In genomic region chr17:81962499-81963441, GRCh38 we compare ENCODE assay signal across 22 cellular contexts. TPM values are rescaled to one million over a fixed set of nuclear protein-coding genes. Genes with fewer than 3 reads are reported as not detected.
DNase-seq lines count a peak whose midpoint lies in the region; ATAC-seq, FAIRE-seq and TF ChIP-seq lines count a peak whose summit lies in the region.
"Had no signal": no experiment of that assay in that cellular context is flagged by ENCODE, and none has a peak within 500 bp of the region (broad histone marks: within the 10 kb centered on the region; RNA-seq: fewer than 3 reads in every experiment).

No MANE protein-coding gene starts in this region.

- BruUV-seq in HepG2 (replicated peaks; lab: Mats Ljungman, UMichigan), result TSS peak; percentile 63

- H4K20me1 ChIP-seq in HepG2 (ENCODE audit: insufficient read depth, low read length), result peaks cover 12% of the 10 kb centered on the region

- H3K79me2 ChIP-seq in HepG2 (ENCODE audit: insufficient read depth, low read length), result peaks cover 51% of the 10 kb centered on the region

- no peak; the same call in 1 of the 2 replicates for TF ChIP-seq RAD21 in HepG2 (CRISPR knock-in tag; IDR thresholded peaks at IDR 0.05)

- H3K4me3 Mint-ChIP-seq in activated CD4-positive, alpha-beta memory T cell treated with anti-CD3 and anti-CD28 coated beads for 36 hours, result peak overlapping the region; percentile 8
- H3K4me3 Mint-ChIP-seq in activated CD4-positive, alpha-beta memory T cell treated with anti-CD3 and anti-CD28 coated beads, Interleukin-2, amount 10 ng/mL, durations not matched to agents 7 days and 5 days, result no peak overlapping the region
- H3K4me3 Mint-ChIP-seq in WTC11, result peak overlapping the region; percentile 30
- no peak overlapping the region for H3K4me3 Mint-ChIP-seq in stimulated activated naive B cell treated with anti-CD40 and anti-IgM and Interleukin-4, amounts not matched to agents 10 μg/mL and 1 μg/mL and 100 μg/mL, for 72 hours

- FAIRE-seq in HepG2 (lab: Jason Lieb, UNC), result no peak
- FAIRE-seq: A549, TTC549 had no signal

- peak overlapping the region; percentile 84 for H3K27ac ChIP-seq in HepG2 (ENCODE audit: extremely low read length, insufficient read depth, low read length)
- H3K27ac ChIP-seq: A549, HL-60, KMS-11, SJSA1 had no signal

- DNase-seq in activated CD4-positive, alpha-beta memory T cell treated with anti-CD3 and anti-CD28 coated beads for 36 hours, result no peak
- DNase-seq in activated CD4-positive, alpha-beta memory T cell treated with anti-CD3 and anti-CD28 coated beads, Interleukin-2, amount 10 ng/mL, durations not matched to agents 7 days and 5 days, result no peak
- DNase-seq in WTC11 (ENCODE audit: low spot score), result no peak
- peak; percentile 61 for DNase-seq in HepG2 (ENCODE audit: low spot score)
- no peak for DNase-seq in stimulated activated naive B cell treated with anti-CD40 and anti-IgM and Interleukin-4, amounts not matched to agents 10 μg/mL and 1 μg/mL and 100 μg/mL, for 72 hours
- no peak for DNase-seq in NCI-H82 (lab: John Stamatoyannopoulos, UW)
- no peak for DNase-seq in effector CD8-positive, alpha-beta T cell (lab: John Stamatoyannopoulos, UW)
- DNase-seq: activated CD4-positive, alpha-beta T cell treated with anti-CD3 and anti-CD28 coated beads, Interleukin-2, amount 50 U/mL, for 1 hour; activated T-cell treated with anti-CD3 and anti-CD28 coated beads, Interleukin-2, amount 50 U/mL, for 1 hour; central memory CD4-positive, alpha-beta T cell; NCI-H1436; NCI-H226; stimulated activated naive CD8-positive, alpha-beta T cell treated with anti-CD3 and anti-CD28 coated beads, Interleukin-15, Interleukin-2, amounts not matched to agents 100 U/mL and 50 U/mL, for 24 hours had no signal

- peak in 1 of 2 experiments; percentile 58; a peak in 1 of 4 replicates for TF ChIP-seq POLR2A in HepG2 (IDR thresholded peaks at IDR 0.05; ENCODE audit: insufficient read depth in 1 of 2, low read depth in 2 of 2, low read length in 2 of 2)

- POLR2A ChIA-PET in activated CD4-positive, alpha-beta memory T cell treated with anti-CD3 and anti-CD28 coated beads for 36 hours (lab: Charles Lee), result interaction anchor here (0.6 kb wide), 1 partner anchor 35 kb away, joined by 4 read pairs; no protein-coding TSS in a partner anchor
- POLR2A ChIA-PET in activated CD4-positive, alpha-beta memory T cell treated with anti-CD3 and anti-CD28 coated beads, Interleukin-2, amount 10 ng/mL, durations not matched to agents 7 days and 5 days (lab: Charles Lee), result interaction anchor here (1.2 to 1.6 kb wide), 2 partner anchors 10 to 14 kb away, joined by 3 to 6 read pairs; partner anchors contain the start of gene ASPSCR1
- POLR2A ChIA-PET in WTC11 (lab: Charles Lee) (no interaction called here), HepG2 (lab: Yijun Ruan, JAX) (interaction anchor here (0.8 to 7.0 kb wide), 13 partner anchors 10 to 102 kb away, joined by 3 to 406 read pairs (median 11); partner anchors contain the start of genes ASPSCR1, CENPX, DCXR and LRRC45)

- no peaks in the 10 kb centered on the region for H3K9me3 Mint-ChIP-seq in activated CD4-positive, alpha-beta memory T cell treated with anti-CD3 and anti-CD28 coated beads for 36 hours
- H3K9me3 Mint-ChIP-seq in activated CD4-positive, alpha-beta memory T cell treated with anti-CD3 and anti-CD28 coated beads, Interleukin-2, amount 10 ng/mL, durations not matched to agents 7 days and 5 days, result no peaks in the 10 kb centered on the region
- no peaks in the 10 kb centered on the region for H3K9me3 Mint-ChIP-seq in WTC11
- H3K9me3 Mint-ChIP-seq in stimulated activated naive B cell treated with anti-CD40 and anti-IgM and Interleukin-4, amounts not matched to agents 10 μg/mL and 1 μg/mL and 100 μg/mL, for 72 hours, result no peaks in the 10 kb centered on the region

- H3K4me2 ChIP-seq in HepG2 (ENCODE audit: low read depth, low read length), result peak overlapping the region; percentile 94
- H3K4me2 ChIP-seq: A549, KMS-11 had no signal

- peaks cover 19% of the 10 kb centered on the region for H3K27me3 Mint-ChIP-seq in activated CD4-positive, alpha-beta memory T cell treated with anti-CD3 and anti-CD28 coated beads for 36 hours
- H3K27me3 Mint-ChIP-seq in activated CD4-positive, alpha-beta memory T cell treated with anti-CD3 and anti-CD28 coated beads, Interleukin-2, amount 10 ng/mL, durations not matched to agents 7 days and 5 days, result peaks cover 37% of the 10 kb centered on the region
- H3K27me3 Mint-ChIP-seq in WTC11 (ENCODE audit: low read depth), result peaks cover 74% of the 10 kb centered on the region
- H3K27me3 Mint-ChIP-seq in stimulated activated naive B cell treated with anti-CD40 and anti-IgM and Interleukin-4, amounts not matched to agents 10 μg/mL and 1 μg/mL and 100 μg/mL, for 72 hours, result peaks cover 31 to 48% of the 10 kb centered on the region in 2 donors

- intact Hi-C loops in activated CD4-positive, alpha-beta memory T cell treated with anti-CD3 and anti-CD28 coated beads for 36 hours (cut with micrococcal nuclease), result loop anchor here (5.0 kb wide), 1 partner anchor 50 kb away; the partner anchor contains the start of gene PCYT2
- intact Hi-C loops in HepG2 (cut with micrococcal nuclease; ENCODE audit: unreplicated experiment), result no loop called here

- peak overlapping the region; percentile 91 for H3K9ac ChIP-seq in HepG2 (ENCODE audit: insufficient read depth, low read depth, low read length)
- H3K9ac ChIP-seq: KMS-11 had no signal

- TF ChIP-seq CTCF in WTC11 (IDR thresholded peaks at IDR 0.05) (no peak), HepG2 (CRISPR knock-in tag; IDR thresholded peaks at IDR 0.05) (no peak)

- ATAC-seq in WTC11 (no peak), HepG2 (no peak), HG03521 (IDR thresholded peaks at IDR 0.05; ENCODE audit: unreplicated experiment) (no peak)
- no peak for ATAC-seq in stimulated activated naive B cell treated with anti-CD40 and anti-IgM and Interleukin-4, amounts not matched to agents 10 μg/mL and 1 μg/mL and 100 μg/mL, for 72 hours (replicated peaks)
- ATAC-seq: A549; stimulated activated naive CD8-positive, alpha-beta T cell treated with anti-CD3 and anti-CD28 coated beads, Interleukin-15, Interleukin-2, amounts not matched to agents 100 U/mL and 50 U/mL, for 24 hours had no signal

- WGBS in HepG2 (ENCODE audit: low lambda C conversion rate), result 42% methylated on average over 14 of the region's 37 CpGs

- CTCF ChIA-PET in activated CD4-positive, alpha-beta memory T cell treated with anti-CD3 and anti-CD28 coated beads for 36 hours (lab: Charles Lee), result interaction anchor here (1.1 to 5.7 kb wide), 3 partner anchors 28 to 191 kb away, joined by 3 to 174 read pairs (median 3); partner anchors contain the start of genes CENPX and LRRC45
- CTCF ChIA-PET in activated CD4-positive, alpha-beta memory T cell treated with anti-CD3 and anti-CD28 coated beads, Interleukin-2, amount 10 ng/mL, durations not matched to agents 7 days and 5 days (lab: Charles Lee), result interaction anchor here (0.6 to 1.1 kb wide), 3 partner anchors 57 to 369 kb away, joined by 3 to 4 read pairs (median 3); no protein-coding TSS in a partner anchor
- CTCF ChIA-PET in WTC11 (lab: Charles Lee) (interaction anchor here (0.9 to 4.6 kb wide), 3 partner anchors 13 to 59 kb away, joined by 3 to 56 read pairs (median 7); partner anchors contain the start of genes CENPX and LRRC45), HepG2 (lab: Yijun Ruan, JAX; ENCODE audit: low intra/inter-chr PET ratio, low total read pairs) (interaction anchor here (4.7 kb wide), 1 partner anchor 57 kb away, joined by 181 read pairs; the partner anchor contains the start of genes CENPX and LRRC45)

- H3K27me3 ChIP-seq in HepG2 (ENCODE audit: control insufficient read depth in 1 of 2, insufficient read depth in 2 of 2, low read length in 2 of 2), result no peaks in the 10 kb centered on the region; a peak in 1 of 5 replicates

- peak overlapping the region; percentile 66 to 81 (median 74) for H3K4me3 ChIP-seq in HepG2 (replicated peaks in 1 of 3; ENCODE audit: insufficient read depth in 1 of 3, low read depth in 2 of 3, low read length in 3 of 3)
- H3K4me3 ChIP-seq: A549, SJSA1 had no signal

- H3K4me1 ChIP-seq in HepG2 (ENCODE audit: insufficient read depth, low read length), result peaks cover 73% of the 10 kb centered on the region

- H3K36me3 Mint-ChIP-seq in activated CD4-positive, alpha-beta memory T cell treated with anti-CD3 and anti-CD28 coated beads for 36 hours, result no peaks in the 10 kb centered on the region
- no peaks in the 10 kb centered on the region for H3K36me3 Mint-ChIP-seq in activated CD4-positive, alpha-beta memory T cell treated with anti-CD3 and anti-CD28 coated beads, Interleukin-2, amount 10 ng/mL, durations not matched to agents 7 days and 5 days (ENCODE audit: low read depth)
- no peaks in the 10 kb centered on the region for H3K36me3 Mint-ChIP-seq in WTC11
- no peaks in the 10 kb centered on the region for H3K36me3 Mint-ChIP-seq in stimulated activated naive B cell treated with anti-CD40 and anti-IgM and Interleukin-4, amounts not matched to agents 10 μg/mL and 1 μg/mL and 100 μg/mL, for 72 hours

- H3K27ac Mint-ChIP-seq in activated CD4-positive, alpha-beta memory T cell treated with anti-CD3 and anti-CD28 coated beads for 36 hours, result no peak overlapping the region
- H3K27ac Mint-ChIP-seq in activated CD4-positive, alpha-beta memory T cell treated with anti-CD3 and anti-CD28 coated beads, Interleukin-2, amount 10 ng/mL, durations not matched to agents 7 days and 5 days, result no peak overlapping the region
- H3K27ac Mint-ChIP-seq in WTC11, result no peak overlapping the region
- H3K27ac Mint-ChIP-seq in stimulated activated naive B cell treated with anti-CD40 and anti-IgM and Interleukin-4, amounts not matched to agents 10 μg/mL and 1 μg/mL and 100 μg/mL, for 72 hours, result peak overlapping the region; percentile 9
- H3K27ac Mint-ChIP-seq: CD14-positive monocyte had no signal

- no peak overlapping the region for H2AFZ ChIP-seq in HepG2 (ENCODE audit: low read length)

- H3K36me3 ChIP-seq in HepG2 (replicated peaks in 1 of 2; ENCODE audit: control insufficient read depth in 1 of 2, insufficient read depth in 2 of 2, low read length in 2 of 2), result peaks cover 9 to 17% of the 10 kb centered on the region in 2 experiments

- in situ Hi-C loops in HepG2 (cut with HindIII; ENCODE audit: extremely low pct_ligation_motif_present, low pct_unique_long_range_greater_than_20kb), result no loop called here

- TF ChIP-seq EP300 in HepG2 (IDR thresholded peaks at IDR 0.05; ENCODE audit: low read depth in 2 of 2, low read length in 2 of 2), result no peak
- peak; percentile 35 for TF ChIP-seq EP300 in HepG2 (CRISPR knock-in tag; IDR thresholded peaks at IDR 0.05; ENCODE audit: borderline replicate concordance)

- peaks cover 5% of the 10 kb centered on the region for H3K4me1 Mint-ChIP-seq in activated CD4-positive, alpha-beta memory T cell treated with anti-CD3 and anti-CD28 coated beads for 36 hours (ENCODE audit: low read depth)
- peaks cover 4% of the 10 kb centered on the region for H3K4me1 Mint-ChIP-seq in activated CD4-positive, alpha-beta memory T cell treated with anti-CD3 and anti-CD28 coated beads, Interleukin-2, amount 10 ng/mL, durations not matched to agents 7 days and 5 days
- H3K4me1 Mint-ChIP-seq in WTC11, result peaks cover 11% of the 10 kb centered on the region; the same call in 1 of the 2 replicates
- peaks cover 10 to 29% of the 10 kb centered on the region in 2 donors for H3K4me1 Mint-ChIP-seq in stimulated activated naive B cell treated with anti-CD40 and anti-IgM and Interleukin-4, amounts not matched to agents 10 μg/mL and 1 μg/mL and 100 μg/mL, for 72 hours

- H3K9me3 ChIP-seq in HepG2 (ENCODE audit: low read length), result no peaks in the 10 kb centered on the region
- H3K9me3 ChIP-seq: A549 had no signal

RNA-seq across cellular contexts. Expression of gene NOTUM, which starts 1.8 kb away (rescaled TPM):
- under 1 TPM; 0.22 to 0.40 TPM for total RNA-seq in activated CD4-positive, alpha-beta memory T cell treated with anti-CD3 and anti-CD28 coated beads for 36 hours
- total RNA-seq in activated CD4-positive, alpha-beta memory T cell treated with anti-CD3 and anti-CD28 coated beads, Interleukin-2, amount 10 ng/mL, durations not matched to agents 7 days and 5 days, result under 1 TPM in 1 of 2 experiments, not detected in 1; 0.15 TPM
- 1.2 to 1.9 TPM (median 1.7 TPM) in 3 replicates for total RNA-seq in WTC11 (2021)
- 67.7 and 160 TPM in 2 replicates for total RNA-seq in HepG2 (2016; rRNA removed; fragmentation: Illumina TruSeq; extraction: Trizol)
- total RNA-seq in HepG2 (2016; cell fraction: cytosol; rRNA removed; fragmentation: Illumina TruSeq; extraction: Trizol; ENCODE audit: low read depth), result 84.5 and 93.0 TPM in 2 replicates
- 57.7 and 164 TPM in 2 replicates for total RNA-seq in HepG2 (2016; cell fraction: insoluble cytoplasmic fraction; rRNA removed; fragmentation: Illumina TruSeq; extraction: Trizol)
- total RNA-seq in HepG2 (2016; cell fraction: membrane; rRNA removed; fragmentation: Illumina TruSeq; extraction: Trizol), result 135 and 136 TPM in 2 replicates
- total RNA-seq in HepG2 (2016; cell fraction: nucleus; rRNA removed; fragmentation: Illumina TruSeq; extraction: Trizol), result 135 and 163 TPM in 2 replicates
- 150 and 181 TPM in 2 replicates for polyA plus RNA-seq in HepG2 (2011; rRNA removed)
- polyA plus RNA-seq in HepG2 (2011; cell fraction: cytosol; rRNA removed), result 114 and 236 TPM in 2 replicates
- polyA plus RNA-seq in HepG2 (2011; cell fraction: nucleus; rRNA removed), result 458 and 622 TPM in 2 replicates
- polyA plus RNA-seq in HepG2 (2012), result 125 and 195 TPM in 2 replicates
- 88.8 and 91.1 TPM in 2 replicates for polyA plus RNA-seq in HepG2 (2016; cell fraction: cytosol; fragmentation: Illumina TruSeq; extraction: Trizol; ENCODE audit: low read depth)
- 83.8 and 101 TPM in 2 replicates for polyA plus RNA-seq in HepG2 (2016; cell fraction: insoluble cytoplasmic fraction; fragmentation: Illumina TruSeq; extraction: Trizol; ENCODE audit: low read depth)
- 141 and 157 TPM in 2 replicates for polyA plus RNA-seq in HepG2 (2016; cell fraction: membrane; fragmentation: Illumina TruSeq; extraction: Trizol; ENCODE audit: low read depth)
- polyA plus RNA-seq in HepG2 (2016; cell fraction: nucleus; fragmentation: Illumina TruSeq; extraction: Trizol; ENCODE audit: insufficient read depth, low read depth), result 380 and 399 TPM in 2 replicates
- 0.49 and 206 TPM in 2 replicates for polyA minus RNA-seq in HepG2 (2011; rRNA and poly(A)+ RNA removed; ENCODE audit: low replicate concordance)
- polyA minus RNA-seq in HepG2 (2011; cell fraction: cytosol; rRNA and poly(A)+ RNA removed), result 89.1 and 107 TPM in 2 replicates
- polyA minus RNA-seq in HepG2 (2011; cell fraction: nucleus; rRNA and poly(A)+ RNA removed), result 78.2 and 93.7 TPM in 2 replicates
- polyA plus RNA-seq: CD14-positive monocyte had no signal

RNA-seq across cellular contexts. Expression of gene ASPSCR1, which starts 14.7 kb away (rescaled TPM):
- total RNA-seq in activated CD4-positive, alpha-beta memory T cell treated with anti-CD3 and anti-CD28 coated beads for 36 hours, result 10 to 100 TPM; 25.4 to 27.1 TPM
- 10 to 100 TPM; 25.3 to 29.9 TPM for total RNA-seq in activated CD4-positive, alpha-beta memory T cell treated with anti-CD3 and anti-CD28 coated beads, Interleukin-2, amount 10 ng/mL, durations not matched to agents 7 days and 5 days
- total RNA-seq in WTC11 (2021) (60.4 to 71.9 TPM (median 67.8 TPM) in 3 replicates), HepG2 (2016; rRNA removed; fragmentation: Illumina TruSeq; extraction: Trizol) (221 and 314 TPM in 2 replicates)
- 180 and 228 TPM in 2 replicates for total RNA-seq in HepG2 (2016; cell fraction: cytosol; rRNA removed; fragmentation: Illumina TruSeq; extraction: Trizol; ENCODE audit: low read depth)
- total RNA-seq in HepG2 (2016; cell fraction: insoluble cytoplasmic fraction; rRNA removed; fragmentation: Illumina TruSeq; extraction: Trizol), result 219 and 327 TPM in 2 replicates
- total RNA-seq in HepG2 (2016; cell fraction: membrane; rRNA removed; fragmentation: Illumina TruSeq; extraction: Trizol), result 207 and 283 TPM in 2 replicates
- 184 and 224 TPM in 2 replicates for total RNA-seq in HepG2 (2016; cell fraction: nucleus; rRNA removed; fragmentation: Illumina TruSeq; extraction: Trizol)
- 257 and 274 TPM in 2 replicates for polyA plus RNA-seq in HepG2 (2011; rRNA removed)
- polyA plus RNA-seq in HepG2 (2011; cell fraction: cytosol; rRNA removed), result 164 and 428 TPM in 2 replicates
- polyA plus RNA-seq in HepG2 (2011; cell fraction: nucleus; rRNA removed), result 988 and 1,754 TPM in 2 replicates
- 102 and 190 TPM in 2 replicates for polyA plus RNA-seq in HepG2 (2012)
- 154 and 193 TPM in 2 replicates for polyA plus RNA-seq in HepG2 (2016; cell fraction: cytosol; fragmentation: Illumina TruSeq; extraction: Trizol; ENCODE audit: low read depth)
- polyA plus RNA-seq in HepG2 (2016; cell fraction: insoluble cytoplasmic fraction; fragmentation: Illumina TruSeq; extraction: Trizol; ENCODE audit: low read depth), result 188 and 212 TPM in 2 replicates
- 186 and 218 TPM in 2 replicates for polyA plus RNA-seq in HepG2 (2016; cell fraction: membrane; fragmentation: Illumina TruSeq; extraction: Trizol; ENCODE audit: low read depth)
- 413 and 420 TPM in 2 replicates for polyA plus RNA-seq in HepG2 (2016; cell fraction: nucleus; fragmentation: Illumina TruSeq; extraction: Trizol; ENCODE audit: insufficient read depth, low read depth)
- polyA minus RNA-seq in HepG2 (2011; rRNA and poly(A)+ RNA removed; ENCODE audit: low replicate concordance), result 26.8 and 276 TPM in 2 replicates
- 97.1 and 133 TPM in 2 replicates for polyA minus RNA-seq in HepG2 (2011; cell fraction: cytosol; rRNA and poly(A)+ RNA removed)
- 107 and 152 TPM in 2 replicates for polyA minus RNA-seq in HepG2 (2011; cell fraction: nucleus; rRNA and poly(A)+ RNA removed)

RNA-seq across cellular contexts. Expression of gene MYADML2, which starts 15.7 kb away (rescaled TPM):
- total RNA-seq in activated CD4-positive, alpha-beta memory T cell treated with anti-CD3 and anti-CD28 coated beads for 36 hours, result not detected
- not detected for total RNA-seq in activated CD4-positive, alpha-beta memory T cell treated with anti-CD3 and anti-CD28 coated beads, Interleukin-2, amount 10 ng/mL, durations not matched to agents 7 days and 5 days
- total RNA-seq in WTC11 (2021) (0.44 to 0.62 TPM (median 0.46 TPM) in 3 replicates), HepG2 (2016; rRNA removed; fragmentation: Illumina TruSeq; extraction: Trizol) (not detected in 2 replicates)
- total RNA-seq in HepG2 (2016; cell fraction: cytosol; rRNA removed; fragmentation: Illumina TruSeq; extraction: Trizol; ENCODE audit: low read depth), result not detected in 2 replicates
- not detected in 2 replicates for total RNA-seq in HepG2 (2016; cell fraction: insoluble cytoplasmic fraction; rRNA removed; fragmentation: Illumina TruSeq; extraction: Trizol)
- not detected in 2 replicates for total RNA-seq in HepG2 (2016; cell fraction: membrane; rRNA removed; fragmentation: Illumina TruSeq; extraction: Trizol)
- not detected in 2 replicates for total RNA-seq in HepG2 (2016; cell fraction: nucleus; rRNA removed; fragmentation: Illumina TruSeq; extraction: Trizol)
- not detected in 2 replicates for polyA plus RNA-seq in HepG2 (2011; rRNA removed)
- polyA plus RNA-seq in HepG2 (2011; cell fraction: cytosol; rRNA removed), result not detected in 2 replicates
- polyA plus RNA-seq in HepG2 (2011; cell fraction: nucleus; rRNA removed), result not detected in 2 replicates
- 0.07 TPM in 1 of 2 replicates, not detected in the other for polyA plus RNA-seq in HepG2 (2012)
- polyA plus RNA-seq in HepG2 (2016; cell fraction: cytosol; fragmentation: Illumina TruSeq; extraction: Trizol; ENCODE audit: low read depth), result not detected in 2 replicates
- polyA plus RNA-seq in HepG2 (2016; cell fraction: insoluble cytoplasmic fraction; fragmentation: Illumina TruSeq; extraction: Trizol; ENCODE audit: low read depth), result not detected in 2 replicates
- polyA plus RNA-seq in HepG2 (2016; cell fraction: membrane; fragmentation: Illumina TruSeq; extraction: Trizol; ENCODE audit: low read depth), result not detected in 2 replicates
- polyA plus RNA-seq in HepG2 (2016; cell fraction: nucleus; fragmentation: Illumina TruSeq; extraction: Trizol; ENCODE audit: insufficient read depth, low read depth), result not detected in 2 replicates
- polyA minus RNA-seq in HepG2 (2011; rRNA and poly(A)+ RNA removed; ENCODE audit: low replicate concordance), result 0.05 TPM in 1 of 2 replicates, not detected in the other
- not detected in 2 replicates for polyA minus RNA-seq in HepG2 (2011; cell fraction: cytosol; rRNA and poly(A)+ RNA removed)
- not detected in 2 replicates for polyA minus RNA-seq in HepG2 (2011; cell fraction: nucleus; rRNA and poly(A)+ RNA removed)
- total RNA-seq: lower leg skin, SJSA1 had no signal
- polyA plus RNA-seq: A549, CD14-positive monocyte, urinary bladder had no signal

RNA-seq across cellular contexts. Expression of gene PYCR1, which starts 25.7 kb away (rescaled TPM):
- 10 to 100 TPM; 88.9 to 89.8 TPM for total RNA-seq in activated CD4-positive, alpha-beta memory T cell treated with anti-CD3 and anti-CD28 coated beads for 36 hours
- 10 to 100 TPM; 25.8 to 34.7 TPM for total RNA-seq in activated CD4-positive, alpha-beta memory T cell treated with anti-CD3 and anti-CD28 coated beads, Interleukin-2, amount 10 ng/mL, durations not matched to agents 7 days and 5 days
- total RNA-seq in WTC11 (2021) (144 to 188 TPM (median 164 TPM) in 3 replicates), HepG2 (2016; rRNA removed; fragmentation: Illumina TruSeq; extraction: Trizol) (323 and 338 TPM in 2 replicates)
- 107 and 137 TPM in 2 replicates for total RNA-seq in HepG2 (2016; cell fraction: cytosol; rRNA removed; fragmentation: Illumina TruSeq; extraction: Trizol; ENCODE audit: low read depth)
- total RNA-seq in HepG2 (2016; cell fraction: insoluble cytoplasmic fraction; rRNA removed; fragmentation: Illumina TruSeq; extraction: Trizol), result 327 and 331 TPM in 2 replicates
- 233 and 286 TPM in 2 replicates for total RNA-seq in HepG2 (2016; cell fraction: membrane; rRNA removed; fragmentation: Illumina TruSeq; extraction: Trizol)
- total RNA-seq in HepG2 (2016; cell fraction: nucleus; rRNA removed; fragmentation: Illumina TruSeq; extraction: Trizol), result 125 and 146 TPM in 2 replicates
- 338 and 382 TPM in 2 replicates for polyA plus RNA-seq in HepG2 (2011; rRNA removed)
- polyA plus RNA-seq in HepG2 (2011; cell fraction: cytosol; rRNA removed), result 241 and 431 TPM in 2 replicates
- polyA plus RNA-seq in HepG2 (2011; cell fraction: nucleus; rRNA removed), result 366 and 457 TPM in 2 replicates
- polyA plus RNA-seq in HepG2 (2012), result 191 and 311 TPM in 2 replicates
- 130 and 165 TPM in 2 replicates for polyA plus RNA-seq in HepG2 (2016; cell fraction: cytosol; fragmentation: Illumina TruSeq; extraction: Trizol; ENCODE audit: low read depth)
- 344 and 389 TPM in 2 replicates for polyA plus RNA-seq in HepG2 (2016; cell fraction: insoluble cytoplasmic fraction; fragmentation: Illumina TruSeq; extraction: Trizol; ENCODE audit: low read depth)
- 207 and 239 TPM in 2 replicates for polyA plus RNA-seq in HepG2 (2016; cell fraction: membrane; fragmentation: Illumina TruSeq; extraction: Trizol; ENCODE audit: low read depth)
- 253 and 265 TPM in 2 replicates for polyA plus RNA-seq in HepG2 (2016; cell fraction: nucleus; fragmentation: Illumina TruSeq; extraction: Trizol; ENCODE audit: insufficient read depth, low read depth)
- 104 and 478 TPM in 2 replicates for polyA minus RNA-seq in HepG2 (2011; rRNA and poly(A)+ RNA removed; ENCODE audit: low replicate concordance)
- 138 and 160 TPM in 2 replicates for polyA minus RNA-seq in HepG2 (2011; cell fraction: cytosol; rRNA and poly(A)+ RNA removed)
- 31.5 and 42.4 TPM in 2 replicates for polyA minus RNA-seq in HepG2 (2011; cell fraction: nucleus; rRNA and poly(A)+ RNA removed)
- polyA plus RNA-seq: CD14-positive monocyte had no signal

RNA-seq across cellular contexts. Expression of gene MAFG, which starts 35.2 kb away (rescaled TPM):
- total RNA-seq in activated CD4-positive, alpha-beta memory T cell treated with anti-CD3 and anti-CD28 coated beads for 36 hours, result 10 to 100 TPM; 23.4 to 24.1 TPM
- 10 to 100 TPM; 35.2 to 36.5 TPM for total RNA-seq in activated CD4-positive, alpha-beta memory T cell treated with anti-CD3 and anti-CD28 coated beads, Interleukin-2, amount 10 ng/mL, durations not matched to agents 7 days and 5 days
- total RNA-seq in WTC11 (2021), result 24.2 to 29.8 TPM (median 24.3 TPM) in 3 replicates
- 12.4 and 14.5 TPM in 2 replicates for total RNA-seq in HepG2 (2016; rRNA removed; fragmentation: Illumina TruSeq; extraction: Trizol)
- total RNA-seq in HepG2 (2016; cell fraction: cytosol; rRNA removed; fragmentation: Illumina TruSeq; extraction: Trizol; ENCODE audit: low read depth), result 2.1 and 2.3 TPM in 2 replicates
- total RNA-seq in HepG2 (2016; cell fraction: insoluble cytoplasmic fraction; rRNA removed; fragmentation: Illumina TruSeq; extraction: Trizol), result 9.8 and 14.7 TPM in 2 replicates
- total RNA-seq in HepG2 (2016; cell fraction: membrane; rRNA removed; fragmentation: Illumina TruSeq; extraction: Trizol), result 7.6 TPM in 2 replicates
- total RNA-seq in HepG2 (2016; cell fraction: nucleus; rRNA removed; fragmentation: Illumina TruSeq; extraction: Trizol), result 15.5 and 16.7 TPM in 2 replicates
- 20.0 TPM in 2 replicates for polyA plus RNA-seq in HepG2 (2011; rRNA removed)
- 17.1 and 19.4 TPM in 2 replicates for polyA plus RNA-seq in HepG2 (2011; cell fraction: cytosol; rRNA removed)
- polyA plus RNA-seq in HepG2 (2011; cell fraction: nucleus; rRNA removed), result 98.2 and 128 TPM in 2 replicates
- polyA plus RNA-seq in HepG2 (2012), result 16.1 and 26.5 TPM in 2 replicates
- 1.4 and 1.6 TPM in 2 replicates for polyA plus RNA-seq in HepG2 (2016; cell fraction: cytosol; fragmentation: Illumina TruSeq; extraction: Trizol; ENCODE audit: low read depth)
- polyA plus RNA-seq in HepG2 (2016; cell fraction: insoluble cytoplasmic fraction; fragmentation: Illumina TruSeq; extraction: Trizol; ENCODE audit: low read depth), result 9.2 and 10.7 TPM in 2 replicates
- 4.3 and 4.6 TPM in 2 replicates for polyA plus RNA-seq in HepG2 (2016; cell fraction: membrane; fragmentation: Illumina TruSeq; extraction: Trizol; ENCODE audit: low read depth)
- 38.9 and 41.8 TPM in 2 replicates for polyA plus RNA-seq in HepG2 (2016; cell fraction: nucleus; fragmentation: Illumina TruSeq; extraction: Trizol; ENCODE audit: insufficient read depth, low read depth)
- polyA minus RNA-seq in HepG2 (2011; rRNA and poly(A)+ RNA removed; ENCODE audit: low replicate concordance), result 16.8 and 26.4 TPM in 2 replicates
- polyA minus RNA-seq in HepG2 (2011; cell fraction: cytosol; rRNA and poly(A)+ RNA removed), result 8.0 and 9.5 TPM in 2 replicates
- 11.9 and 15.8 TPM in 2 replicates for polyA minus RNA-seq in HepG2 (2011; cell fraction: nucleus; rRNA and poly(A)+ RNA removed)

Comparison
In these comparisons a context has a peak if more than half of its experiments do, and no peak if none do; other contexts are left out.
1. H3K4me3 Mint-ChIP-seq: peak in activated CD4-positive, alpha-beta memory T cell treated with anti-CD3 and anti-CD28 coated beads for 36 hours (single experiment) and WTC11 (single experiment); none in activated CD4-positive, alpha-beta memory T cell treated with anti-CD3 and anti-CD28 coated beads, Interleukin-2, amount 10 ng/mL, durations not matched to agents 7 days and 5 days (single experiment) and stimulated activated naive B cell treated with anti-CD40 and anti-IgM and Interleukin-4, amounts not matched to agents 10 μg/mL and 1 μg/mL and 100 μg/mL, for 72 hours (0 of 2).
2. RNA of gene NOTUM, which starts 1.8 kb away (total RNA-seq): 57.7 to 164 TPM in HepG2; 1.2 to 1.9 TPM in WTC11, 0.22 to 0.40 TPM in activated CD4-positive, alpha-beta memory T cell treated with anti-CD3 and anti-CD28 coated beads for 36 hours and 0.15 TPM in activated CD4-positive, alpha-beta memory T cell treated with anti-CD3 and anti-CD28 coated beads, Interleukin-2, amount 10 ng/mL, durations not matched to agents 7 days and 5 days; every median in the first group is over 10 times any median in the second.